Comparison of ENCODE assay signal across 8 cellular contexts in the genomic region with DNA sequence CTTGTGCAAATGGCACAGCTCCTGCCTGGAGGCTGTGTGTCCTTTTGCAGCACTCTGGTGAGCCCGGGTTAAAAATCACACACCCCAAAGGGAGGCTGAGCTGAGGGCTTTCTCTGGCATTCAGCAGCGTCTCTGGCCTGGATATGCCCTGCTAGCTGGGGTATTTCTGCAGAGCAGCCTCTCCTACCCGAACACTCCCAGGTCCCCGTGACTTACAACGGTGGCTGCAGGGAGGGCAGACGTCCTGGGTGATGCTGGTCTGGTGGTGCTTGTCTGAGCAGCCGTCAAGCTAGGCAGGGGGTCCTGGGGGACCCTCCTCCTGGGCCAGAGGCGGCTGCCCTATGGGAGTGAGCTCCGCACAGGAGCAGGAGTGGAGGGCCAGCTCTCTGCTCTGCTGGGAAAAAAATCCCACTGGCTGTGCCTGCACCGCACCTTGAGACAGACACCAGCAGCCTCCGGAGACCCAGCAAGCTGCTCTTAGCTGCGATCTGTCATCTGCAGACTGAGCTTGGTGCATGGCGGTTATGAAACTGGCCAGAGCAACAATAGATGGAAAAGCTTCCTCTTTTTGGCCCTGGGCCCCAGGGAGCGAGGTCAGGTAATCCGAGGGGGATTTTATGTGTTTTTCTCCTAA. TPM values are rescaled to one million over a fixed set of nuclear protein-coding genes. Genes with fewer than 3 reads are reported as not detected.
DNase-seq lines count a peak whose midpoint lies in the region; ATAC-seq and TF ChIP-seq lines count a peak whose summit lies in the region.

No MANE protein-coding gene starts in this region.

- WGBS in psoas muscle, 3 donors, result 6 to 13% (median 10%) methylated on average over 15 of the region's 15 CpGs

- peak overlapping the region; percentile 42 for H3K4me3 ChIP-seq in psoas muscle

- H3K27ac Mint-ChIP-seq in activated T-helper 1 cell treated with anti-CD3 and anti-CD28 coated beads, Interleukin-12 subunit alpha, Interleukin-12 subunit beta, Interleukin-2, Interleukin-4 antibody, amounts not matched to agents 30 ng/mL and 10 ng/mL and 1 ng/mL, durations not matched to agents 14 hours and 24 hours and 36 hours, result peak overlapping the region; percentile 59

- H3K9me3 Mint-ChIP-seq in activated T-helper 1 cell treated with anti-CD3 and anti-CD28 coated beads, Interleukin-12 subunit alpha, Interleukin-12 subunit beta, Interleukin-2, Interleukin-4 antibody, amounts not matched to agents 30 ng/mL and 10 ng/mL and 1 ng/mL, durations not matched to agents 14 hours and 24 hours and 36 hours, result peaks cover 6% of the 10 kb centered on the region

- TF ChIP-seq CTCF in GM13976 (IDR thresholded peaks at IDR 0.05; ENCODE audit: borderline replicate concordance, control extremely low read depth, extremely low read depth, insufficient read depth, missing control alignments) (no peak), psoas muscle (IDR thresholded peaks at IDR 0.05) (no peak)

- H3K9me3 ChIP-seq in psoas muscle, result no peaks in the 10 kb centered on the region

- DNase-seq in GM13976 (ENCODE audit: low spot score), result peak; percentile 49
- DNase-seq in activated T-helper 1 cell treated with anti-CD3 and anti-CD28 coated beads, Interleukin-12 subunit alpha, Interleukin-12 subunit beta, Interleukin-2, Interleukin-4 antibody, amounts not matched to agents 30 ng/mL and 10 ng/mL and 1 ng/mL, durations not matched to agents 14 hours and 24 hours and 36 hours (ENCODE audit: low spot score), result no peak
- DNase-seq in psoas muscle, result no peak
- no peak for DNase-seq in HPDE6-E6E7 (ENCODE audit: extremely low spot score)
- no peak for DNase-seq in NCI-H1105 treated with DMSO at 0.1 percent for 48 hours (lab: John Stamatoyannopoulos, UW)
- DNase-seq in NCI-H2196 (lab: John Stamatoyannopoulos, UW; ENCODE audit: unreplicated experiment), result no peak

- H3K4me1 ChIP-seq in psoas muscle, result no peaks in the 10 kb centered on the region

- H3K36me3 Mint-ChIP-seq in activated T-helper 1 cell treated with anti-CD3 and anti-CD28 coated beads, Interleukin-12 subunit alpha, Interleukin-12 subunit beta, Interleukin-2, Interleukin-4 antibody, amounts not matched to agents 30 ng/mL and 10 ng/mL and 1 ng/mL, durations not matched to agents 14 hours and 24 hours and 36 hours (ENCODE audit: low read depth), result peaks cover 21% of the 10 kb centered on the region

- in situ Hi-C loops in GM13976 (cut with MboI; ENCODE audit: low sequenced_read_pairs, unreplicated experiment), result no loop called here

- peak; percentile 49 for ATAC-seq in GM21390 (IDR thresholded peaks at IDR 0.05; ENCODE audit: unreplicated experiment)
- ATAC-seq in HG03558 (IDR thresholded peaks at IDR 0.05; ENCODE audit: extremely low read depth, unreplicated experiment), result peak; percentile 39
- ATAC-seq in psoas muscle, result no peak

- no peak overlapping the region for H3K27ac ChIP-seq in psoas muscle

- intact Hi-C loops in activated T-helper 1 cell treated with anti-CD3 and anti-CD28 coated beads, Interleukin-12 subunit alpha, Interleukin-12 subunit beta, Interleukin-2, Interleukin-4 antibody, amounts not matched to agents 30 ng/mL and 10 ng/mL and 1 ng/mL, durations not matched to agents 14 hours and 24 hours and 36 hours (cut with micrococcal nuclease), result loop anchor here (5.0 kb wide), 1 partner anchor 42 kb away; the partner anchor contains the start of gene ASMTL
- intact Hi-C loops in psoas muscle (cut with DNase I), result no loop called here

- H3K4me3 Mint-ChIP-seq in activated T-helper 1 cell treated with anti-CD3 and anti-CD28 coated beads, Interleukin-12 subunit alpha, Interleukin-12 subunit beta, Interleukin-2, Interleukin-4 antibody, amounts not matched to agents 30 ng/mL and 10 ng/mL and 1 ng/mL, durations not matched to agents 14 hours and 24 hours and 36 hours, result no peak overlapping the region

- no peaks in the 10 kb centered on the region for H3K36me3 ChIP-seq in psoas muscle (ENCODE audit: insufficient read depth in 1 of 2, low read depth in 1 of 2)

- H3K27me3 Mint-ChIP-seq in activated T-helper 1 cell treated with anti-CD3 and anti-CD28 coated beads, Interleukin-12 subunit alpha, Interleukin-12 subunit beta, Interleukin-2, Interleukin-4 antibody, amounts not matched to agents 30 ng/mL and 10 ng/mL and 1 ng/mL, durations not matched to agents 14 hours and 24 hours and 36 hours (ENCODE audit: insufficient read depth), result no peaks in the 10 kb centered on the region

- H3K27me3 ChIP-seq in psoas muscle (ENCODE audit: insufficient read depth in 3 of 3, low read length in 2 of 3), result no peaks in the 10 kb centered on the region

- peaks cover 19% of the 10 kb centered on the region for H3K4me1 Mint-ChIP-seq in activated T-helper 1 cell treated with anti-CD3 and anti-CD28 coated beads, Interleukin-12 subunit alpha, Interleukin-12 subunit beta, Interleukin-2, Interleukin-4 antibody, amounts not matched to agents 30 ng/mL and 10 ng/mL and 1 ng/mL, durations not matched to agents 14 hours and 24 hours and 36 hours (ENCODE audit: low read depth)

RNA-seq across cellular contexts. Expression of gene ASMTL, which starts 41.3 kb away (rescaled TPM):
- total RNA-seq in activated T-helper 1 cell treated with anti-CD3 and anti-CD28 coated beads, Interleukin-12 subunit alpha, Interleukin-12 subunit beta, Interleukin-2, Interleukin-4 antibody, amounts not matched to agents 30 ng/mL and 10 ng/mL and 1 ng/mL, durations not matched to agents 14 hours and 24 hours and 36 hours, result 45.4 and 48.0 TPM in 2 replicates
- total RNA-seq in psoas muscle, result 10 to 100 TPM in 3 of 4 donors, 1 to 10 TPM in 1; 9.4 to 18.2 (median 11.9) TPM
- polyA plus RNA-seq in psoas muscle, result 1 to 10 TPM; 6.6 to 9.8 (median 7.5) TPM

RNA-seq across cellular contexts. Expression of gene P2RY8, which starts 43.0 kb away (rescaled TPM):
- 20.4 and 21.8 TPM in 2 replicates for total RNA-seq in activated T-helper 1 cell treated with anti-CD3 and anti-CD28 coated beads, Interleukin-12 subunit alpha, Interleukin-12 subunit beta, Interleukin-2, Interleukin-4 antibody, amounts not matched to agents 30 ng/mL and 10 ng/mL and 1 ng/mL, durations not matched to agents 14 hours and 24 hours and 36 hours
- total RNA-seq in psoas muscle, result 1 to 10 TPM; 1.3 to 4.1 (median 1.5) TPM
- polyA plus RNA-seq in psoas muscle, result 1 to 10 TPM in 2 of 3 donors, under 1 TPM in 1; 0.79 to 2.0 (median 1.3) TPM

Comparison
In these comparisons a context has a peak if more than half of its experiments do, and no peak if none do; other contexts are left out.
1. ATAC-seq: peak in GM21390 (single experiment) and HG03558 (single experiment); none in psoas muscle (0 of 4).